In the genomic region with DNA sequence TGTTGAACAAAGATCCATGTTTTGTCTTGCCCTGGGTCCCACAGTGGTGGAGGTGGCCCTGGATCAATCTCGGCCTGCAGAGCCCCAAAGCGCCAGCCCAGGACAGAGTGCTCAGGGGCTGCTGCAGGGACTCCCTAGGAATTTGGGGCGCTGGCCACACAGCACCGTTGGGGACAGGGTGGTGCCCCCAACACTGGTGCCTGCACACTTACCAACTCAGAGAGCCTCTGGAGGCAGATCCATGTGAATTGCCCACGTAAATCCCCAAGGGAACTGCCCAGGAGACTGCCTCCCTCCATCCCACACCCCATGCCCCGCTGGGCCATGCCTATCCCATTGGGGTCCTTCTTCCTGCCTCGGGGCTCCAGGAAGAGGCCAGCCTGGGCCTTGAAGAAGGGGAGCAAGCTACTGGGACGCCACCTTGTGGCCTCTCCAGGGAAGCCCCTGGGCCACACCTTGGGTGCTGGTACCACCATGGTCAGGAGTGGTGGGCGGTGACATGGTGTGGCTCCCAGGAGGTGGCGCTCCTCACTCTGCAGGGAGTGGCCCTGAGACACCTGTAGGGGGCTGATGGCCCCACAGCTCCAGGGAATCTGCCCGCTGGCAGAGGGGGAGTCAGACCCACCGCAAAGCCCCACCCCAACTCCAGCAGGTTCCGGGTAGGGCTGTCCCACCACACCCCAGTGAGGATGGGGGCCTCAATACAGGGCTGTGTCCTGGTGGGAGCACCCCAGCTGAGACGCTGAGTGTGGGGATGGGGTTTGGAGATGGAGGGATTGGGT, we compare ENCODE assay signal across 9 cellular contexts. TPM values are rescaled to one million over a fixed set of nuclear protein-coding genes. Genes with fewer than 3 reads are reported as not detected.
A peak's percentile ranks its signal among the peaks of the same experiment; 100 is the strongest.
DNase-seq lines count a peak whose midpoint lies in the region; ATAC-seq and TF ChIP-seq lines count a peak whose summit lies in the region.
"Had no signal": no experiment of that assay in that cellular context is flagged by ENCODE, and none has a peak within 500 bp of the region (broad histone marks: within the 10 kb centered on the region; RNA-seq: fewer than 3 reads in every experiment).

No MANE protein-coding gene starts in this region.

- no peak overlapping the region for H3K27ac ChIP-seq in C4-2B
- no peak overlapping the region for H3K27ac ChIP-seq in PC-9
- H3K27ac ChIP-seq in gastroesophageal sphincter: no peak overlapping the region
- no peak overlapping the region for H3K27ac ChIP-seq in sigmoid colon

- H3K27me3 ChIP-seq in PC-9 (ENCODE audit: insufficient read depth, low read depth) (peaks cover 30% of the 10 kb centered on the region), gastroesophageal sphincter (peaks cover 7% of the 10 kb centered on the region), sigmoid colon (peaks cover 0 to 2% (median 0%) of the 10 kb centered on the region in 3 donors)

- BruUV-seq in PC-9 (replicated peaks; lab: Mats Ljungman, UMichigan): no TSS peak

- H4K20me1 ChIP-seq in PC-9 (ENCODE audit: insufficient read depth): peaks cover 1% of the 10 kb centered on the region; the same call in 1 of the 2 replicates

- H3K36me3 ChIP-seq in PC-9 (ENCODE audit: low read depth) (no peaks in the 10 kb centered on the region), gastroesophageal sphincter (no peaks in the 10 kb centered on the region), sigmoid colon (no peaks in the 10 kb centered on the region)

- TF ChIP-seq POLR2A in gastroesophageal sphincter (IDR thresholded peaks at IDR 0.05) (no peak), sigmoid colon (IDR thresholded peaks at IDR 0.05) (no peak)

- no peak overlapping the region for H3K4me3 ChIP-seq in PC-9
- H3K4me3 ChIP-seq in gastroesophageal sphincter: no peak overlapping the region
- H3K4me3 ChIP-seq in sigmoid colon: no peak overlapping the region

- H3F3A ChIP-seq in PC-9 (ENCODE audit: insufficient read depth, low read depth): no peaks in the 10 kb centered on the region

- no peaks in the 10 kb centered on the region for H3K27me3 Mint-ChIP-seq in activated T-cell treated with anti-CD3 and anti-CD28 coated beads, Interleukin-2, amount 50 U/mL, for 72 hours (ENCODE audit: low read depth)

- DNase-seq in PC-9: peak; percentile 38 to 70
- peak; percentile 88 to 90 for DNase-seq in activated T-cell treated with anti-CD3 and anti-CD28 coated beads, Interleukin-2, amount 50 U/mL, for 72 hours
- no peak for DNase-seq in sigmoid colon

- no peak overlapping the region for H2AFZ ChIP-seq in PC-9

- CTCF ChIA-PET in PC-9 (lab: Charles Lee): interaction anchor here (0.6 to 0.7 kb wide), 3 partner anchors 17 to 1095 kb away, joined by 4 to 9 read pairs (median 9); no protein-coding TSS in a partner anchor

- ATAC-seq in GM19025 (IDR thresholded peaks at IDR 0.05; ENCODE audit: low read depth, unreplicated experiment) (peak; percentile 74), HG03469 (IDR thresholded peaks at IDR 0.05; ENCODE audit: unreplicated experiment) (peak; percentile 54), gastroesophageal sphincter (peak; percentile 60), GM19452 (IDR thresholded peaks at IDR 0.05; ENCODE audit: unreplicated experiment) (no peak)
- peak; percentile 98 to 99 for ATAC-seq in activated T-cell treated with anti-CD3 and anti-CD28 coated beads, Interleukin-2, amount 50 U/mL, for 72 hours (replicated peaks in 1 of 2)

- H3K9me2 ChIP-seq in PC-9 (ENCODE audit: insufficient read depth): no peaks in the 10 kb centered on the region

- peak; percentile 78 for TF ChIP-seq CTCF in C4-2B (conservative IDR thresholded peaks at IDR 0.05)
- TF ChIP-seq CTCF in PC-9 (conservative IDR thresholded peaks at IDR 0.05): peak; percentile 73
- TF ChIP-seq CTCF in gastroesophageal sphincter (IDR thresholded peaks at IDR 0.05): peak in 3 of 4 experiments; percentile 30 to 72 (median 36)
- TF ChIP-seq CTCF in sigmoid colon (IDR thresholded peaks at IDR 0.05): peak; percentile 12 to 45 (median 35)

- intact Hi-C loops in PC-9 (cut with micrococcal nuclease; ENCODE audit: unreplicated experiment) (loop anchor here (1.0 to 5.0 kb wide), 3 partner anchors 161 to 221 kb away; a partner anchor contains a TSS), sigmoid colon (cut with DNase I) (no loop called here)

- TF ChIP-seq EP300 in gastroesophageal sphincter (IDR thresholded peaks at IDR 0.05) (no peak), sigmoid colon (IDR thresholded peaks at IDR 0.05) (no peak)

- no peaks in the 10 kb centered on the region for H3K36me3 Mint-ChIP-seq in activated T-cell treated with anti-CD3 and anti-CD28 coated beads, Interleukin-2, amount 50 U/mL, for 72 hours (ENCODE audit: insufficient read depth in 2 of 2)

- peaks cover 8% of the 10 kb centered on the region for H3K4me1 Mint-ChIP-seq in activated T-cell treated with anti-CD3 and anti-CD28 coated beads, Interleukin-2, amount 50 U/mL, for 72 hours (ENCODE audit: low read depth)

- POLR2A ChIA-PET in PC-9 (lab: Charles Lee; ENCODE audit: unreplicated experiment): no interaction called here

- H3K9me3 ChIP-seq in PC-9 (ENCODE audit: insufficient read depth, low read depth) (no peaks in the 10 kb centered on the region), gastroesophageal sphincter (no peaks in the 10 kb centered on the region), sigmoid colon (no peaks in the 10 kb centered on the region)

- no peak overlapping the region for H3K27ac Mint-ChIP-seq in activated T-cell treated with anti-CD3 and anti-CD28 coated beads, Interleukin-2, amount 50 U/mL, for 72 hours

- no peaks in the 10 kb centered on the region for H3K79me2 ChIP-seq in PC-9 (ENCODE audit: low read depth)

- H3K4me2 ChIP-seq in PC-9: no peak overlapping the region

- no peaks in the 10 kb centered on the region for H3K9me3 Mint-ChIP-seq in activated T-cell treated with anti-CD3 and anti-CD28 coated beads, Interleukin-2, amount 50 U/mL, for 72 hours

- H3K4me3 Mint-ChIP-seq in activated T-cell treated with anti-CD3 and anti-CD28 coated beads, Interleukin-2, amount 50 U/mL, for 72 hours: no peak overlapping the region

- 56 to 72% methylated on average over 2 to 3 of the region's 14 CpGs for WGBS in gastroesophageal sphincter (ENCODE audit: low coverage in 1 of 2), 2 donors
- 33 to 52% methylated on average over 14 of the region's 14 CpGs for WGBS in sigmoid colon, 2 donors

- no peaks in the 10 kb centered on the region for H3K4me1 ChIP-seq in PC-9 (replicated peaks; ENCODE audit: insufficient read depth)
- no peaks in the 10 kb centered on the region for H3K4me1 ChIP-seq in gastroesophageal sphincter
- no peaks in the 10 kb centered on the region for H3K4me1 ChIP-seq in sigmoid colon

RNA-seq across cellular contexts. Expression of a gene that starts 22.8 kb away (rescaled TPM):
- total RNA-seq in PC-9 (2021) (0.48 and 0.85 TPM in 2 replicates), gastroesophageal sphincter (not detected), sigmoid colon (not detected)
- not detected for total RNA-seq in activated T-cell treated with anti-CD3 and anti-CD28 coated beads, Interleukin-2, amount 50 U/mL, for 72 hours
- polyA plus RNA-seq in sigmoid colon: under 1 TPM in 1 of 3 donors, not detected in 2; 0.58 TPM
- total RNA-seq: T-helper 1 cell treated with Interleukin-12 subunit alpha and Interleukin-12 subunit beta and Interleukin-4 antibody, amounts not matched to agents 30 ng/mL and 1 ng/mL, for 36 hours had no signal

RNA-seq across cellular contexts. Expression of a gene that starts 23.1 kb away (rescaled TPM):
- 12.9 and 13.6 TPM in 2 replicates for total RNA-seq in PC-9 (2021)
- 10 to 100 TPM; 14.4 to 24.4 TPM for total RNA-seq in activated T-cell treated with anti-CD3 and anti-CD28 coated beads, Interleukin-2, amount 50 U/mL, for 72 hours
- 10 to 100 TPM in 2 of 4 donors, 1 to 10 TPM in 2; 4.4 to 12.0 (median 8.2) TPM for total RNA-seq in gastroesophageal sphincter
- total RNA-seq in sigmoid colon: 10 to 100 TPM in 1 of 4 donors, 1 to 10 TPM in 3; 3.1 to 13.0 (median 3.9) TPM
- 10 to 100 TPM; 15.0 to 24.1 (median 20.4) TPM for polyA plus RNA-seq in sigmoid colon

RNA-seq across cellular contexts. Expression of a gene that starts 27.3 kb away (rescaled TPM):
- 63.5 and 95.4 TPM in 2 replicates for total RNA-seq in PC-9 (2021)
- 10 to 100 TPM; 86.3 to 97.0 TPM for total RNA-seq in activated T-cell treated with anti-CD3 and anti-CD28 coated beads, Interleukin-2, amount 50 U/mL, for 72 hours
- total RNA-seq in gastroesophageal sphincter: 10 to 100 TPM; 30.2 to 64.3 (median 43.1) TPM
- 10 to 100 TPM; 28.5 to 51.0 (median 40.4) TPM for total RNA-seq in sigmoid colon
- polyA plus RNA-seq in sigmoid colon: 10 to 100 TPM; 19.8 to 39.4 (median 31.2) TPM
